20 cellular contexts compared by ENCODE assay signal in genomic region chr4:99321241-99322191, GRCh38. TPM values are rescaled to one million over a fixed set of nuclear protein-coding genes. Genes with fewer than 3 reads are reported as not detected.
A peak's percentile ranks its signal among the peaks of the same experiment; 100 is the strongest.
DNase-seq lines count a peak whose midpoint lies in the region; ATAC-seq and TF ChIP-seq lines count a peak whose summit lies in the region.
"Had no signal": no experiment of that assay in that cellular context is flagged by ENCODE, and none has a peak within 500 bp of the region (broad histone marks: within the 10 kb centered on the region; RNA-seq: fewer than 3 reads in every experiment).

Gene ADH1B, minus strand, starts transcription at chr4:99321401. Its CDS starts 70 bp downstream, at chr4:99321331.

- H3K27ac ChIP-seq in ovary (peak within 1 kb of the TSS in 1 of 2 donors; percentile 73), urinary bladder (ENCODE audit: low read depth) (no peak within 1 kb of the TSS)

- ATAC-seq in GM19397 (IDR thresholded peaks at IDR 0.05; ENCODE audit: unreplicated experiment) = no peak
- ATAC-seq in HG03521 (IDR thresholded peaks at IDR 0.05; ENCODE audit: unreplicated experiment) = no peak

- H3K36me3 ChIP-seq in ovary (no peaks in the 10 kb centered on the region), urinary bladder (ENCODE audit: insufficient read depth) (peaks cover 4% of the 10 kb centered on the region)

- TF ChIP-seq CTCF in epithelial cell of esophagus (IDR thresholded peaks at IDR 0.05; ENCODE audit: insufficient read depth, low read depth, low read length, missing control alignments) (no peak), ovary (IDR thresholded peaks at IDR 0.05) (no peak), foreskin fibroblast (IDR thresholded peaks at IDR 0.05; ENCODE audit: low read depth, low read length) (no peak)

- intact Hi-C loops in ovary (cut with DNase I) = loop anchor here in 2 of 4 donors (5.0 to 10.0 kb wide), 3 partner anchors 66 to 117 kb away; no protein-coding TSS in a partner anchor

- H3K4me3 ChIP-seq in epithelial cell of esophagus (ENCODE audit: low read length) (no peak within 1 kb of the TSS), ovary (peak within 1 kb of the TSS; percentile 25), urinary bladder (ENCODE audit: low read depth, low read length) (peak within 1 kb of the TSS; percentile 25), foreskin fibroblast (ENCODE audit: low read depth in 1 of 2, low read length in 2 of 2) (peak within 1 kb of the TSS in 1 of 2 donors; percentile 41)

- no peak for TF ChIP-seq EP300 in ovary (IDR thresholded peaks at IDR 0.05)

- peak; percentile 0 for DNase-seq in epithelial cell of esophagus (ENCODE audit: low read depth)
- peak; percentile 19 for DNase-seq in iPS-NIHi11 (ENCODE audit: low spot score)
- no peak for DNase-seq in ovary
- DNase-seq in foreskin fibroblast = no peak
- no peak for DNase-seq in stimulated activated CD4-positive, alpha-beta T cell treated with anti-CD3 and anti-CD28 coated beads, Interleukin-12 subunit alpha, Interleukin-12 subunit beta, amount 100 ng/mL, for 4 hours
- DNase-seq: activated CD4-positive, alpha-beta T cell treated with anti-CD3 and anti-CD28 coated beads, Interleukin-2, amount 50 U/mL, for 1 hour; activated gamma-delta T cell; CD4-positive, alpha-beta memory T cell; GF-D8; HFFc6; islet precursor cell; NCI-H1048; NCI-H510A; RPMI8226; stimulated activated CD4-positive, alpha-beta T cell treated with anti-CD3 and anti-CD28 coated beads, Interleukin-4, amount 100 ng/mL, for 24 hours; stimulated activated naive CD4-positive, alpha-beta T cell treated with Interleukin-2 at 50 U/mL for 16 hours had no signal

- H3K9me3 ChIP-seq in ovary = no peaks in the 10 kb centered on the region

- 27 to 35% (median 33%) methylated on average over 8 of the region's 8 CpGs for WGBS in ovary, 3 donors
- 52% methylated on average over 8 of the region's 8 CpGs for WGBS in urinary bladder

- TF ChIP-seq POLR2A in ovary (IDR thresholded peaks at IDR 0.05) = no peak

- no peaks in the 10 kb centered on the region for H3K27me3 ChIP-seq in ovary

- H3K4me1 ChIP-seq in ovary (ENCODE audit: insufficient read depth) (peaks cover 20% of the 10 kb centered on the region), urinary bladder (ENCODE audit: insufficient read depth) (no peaks in the 10 kb centered on the region)

RNA-seq across cellular contexts. Expression of gene ADH1B, which starts in this region (rescaled TPM):
- total RNA-seq in ovary = 100 to 1,000 TPM in 6 of 7 donors, 10 to 100 TPM in 1; 67.5 to 415 (median 184) TPM
- 100 to 1,000 TPM; 201 to 254 TPM for polyA plus RNA-seq in ovary
- total RNA-seq in urinary bladder = 97.0 TPM
- 864 TPM for polyA plus RNA-seq in urinary bladder
- total RNA-seq: CD4-positive, alpha-beta memory T cell; HFFc6; T-helper 2 cell treated with Interferon-gamma antibody and Interleukin-4, amounts not matched to agents 100 ng/mL and 5 ng/mL, for 36 hours had no signal
- polyA plus RNA-seq: CD4-positive, alpha-beta memory T cell had no signal

Comparison
In these comparisons a context has a peak if more than half of its experiments do, and no peak if none do; other contexts are left out.
1. DNase-seq: peak in epithelial cell of esophagus (single experiment) and iPS-NIHi11 (single experiment); none in ovary (0 of 5), foreskin fibroblast (0 of 2) and stimulated activated CD4-positive, alpha-beta T cell treated with anti-CD3 and anti-CD28 coated beads, Interleukin-12 subunit alpha, Interleukin-12 subunit beta, amount 100 ng/mL, for 4 hours (single experiment).